ENCODE assay signal across 22 cellular contexts in the genomic region with DNA sequence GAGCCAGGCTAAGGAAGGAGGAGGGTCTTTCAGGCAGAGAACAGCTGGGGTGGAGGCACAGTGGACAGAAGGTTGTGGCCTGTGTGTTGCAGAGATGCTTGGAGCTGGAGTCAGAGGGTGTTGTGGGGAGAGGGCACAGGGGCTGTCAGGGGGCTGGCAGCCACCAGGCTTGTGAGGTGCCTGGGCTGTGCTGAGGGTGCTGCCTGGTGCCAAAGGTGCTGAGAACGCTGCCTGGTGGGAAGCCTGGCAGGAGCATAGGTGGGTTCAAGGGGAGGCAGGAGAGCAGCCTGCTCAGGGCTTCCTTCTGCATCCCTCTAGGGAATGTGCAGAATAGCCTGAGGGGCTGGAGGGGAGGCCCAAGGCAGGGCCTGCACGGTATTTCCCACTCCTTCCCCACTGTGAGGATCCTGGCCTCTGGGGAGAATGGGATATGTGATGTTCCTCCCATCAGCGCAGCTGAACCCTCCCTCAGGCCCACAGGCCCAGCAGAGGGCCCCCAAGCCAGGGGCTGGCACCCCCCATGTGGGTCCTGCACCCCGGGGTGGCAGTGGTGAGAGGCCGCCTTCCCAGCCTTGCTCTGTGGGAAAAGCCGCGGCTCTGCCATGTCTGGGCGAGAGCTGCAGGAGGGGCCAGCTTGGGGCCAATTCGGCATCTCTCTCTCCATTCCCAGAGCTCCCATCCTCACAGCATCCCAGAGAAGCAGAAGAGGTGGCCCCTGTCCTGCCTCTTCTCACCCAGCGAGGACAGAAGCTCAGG.
"Had no signal": no experiment of that assay in that cellular context is flagged by ENCODE, and none has a peak within 500 bp of the region (broad histone marks: within the 10 kb centered on the region; RNA-seq: fewer than 3 reads in every experiment).

No MANE protein-coding gene starts in this region.

- ATAC-seq: effector memory CD8-positive, alpha-beta T cell; left cardiac atrium; natural killer cell; stimulated activated memory B cell treated with anti-CD40 and anti-IgM and Interleukin-4, amounts not matched to agents 10 μg/mL and 1 μg/mL and 100 μg/mL, for 72 hours; T-helper 17 cell had no signal

- H3K9me3 Mint-ChIP-seq: activated CD4-positive, alpha-beta memory T cell treated with anti-CD3 and anti-CD28 coated beads, Interleukin-2, amount 10 ng/mL, durations not matched to agents 7 days and 5 days; activated naive CD8-positive, alpha-beta T cell treated with anti-CD3 and anti-CD28 coated beads for 36 hours; activated T-cell treated with anti-CD3 and anti-CD28 coated beads, Interleukin-2, amount 50 U/mL, for 24 hours; activated T-helper 2 cell treated with anti-CD3 and anti-CD28 coated beads, Interferon-gamma antibody, Interleukin-2, Interleukin-4, amounts not matched to agents 10 μg/mL and 5 μg/mL and 100 μg/mL, durations not matched to agents 14 hours and 24 hours and 36 hours; effector memory CD8-positive, alpha-beta T cell; natural killer cell; stimulated activated memory B cell treated with anti-CD40 and anti-IgM and Interleukin-4, amounts not matched to agents 10 μg/mL and 1 μg/mL and 100 μg/mL, for 72 hours had no signal

- H3K36me3 ChIP-seq: colonic mucosa, esophagus muscularis mucosa, right lobe of liver, upper lobe of left lung had no signal

- H3K27ac ChIP-seq: colonic mucosa, esophagus muscularis mucosa, parathyroid adenoma, right lobe of liver, upper lobe of left lung had no signal

- H3K4me3 Mint-ChIP-seq: activated CD4-positive, alpha-beta memory T cell treated with anti-CD3 and anti-CD28 coated beads, Interleukin-2, amount 10 ng/mL, durations not matched to agents 7 days and 5 days; activated naive CD8-positive, alpha-beta T cell treated with anti-CD3 and anti-CD28 coated beads for 36 hours; activated T-cell treated with anti-CD3 and anti-CD28 coated beads, Interleukin-2, amount 50 U/mL, for 24 hours; effector memory CD8-positive, alpha-beta T cell; natural killer cell; stimulated activated memory B cell treated with anti-CD40 and anti-IgM and Interleukin-4, amounts not matched to agents 10 μg/mL and 1 μg/mL and 100 μg/mL, for 72 hours; T-helper 17 cell had no signal

- H2AFZ ChIP-seq: parathyroid adenoma had no signal

- H3K4me1 Mint-ChIP-seq: activated CD4-positive, alpha-beta memory T cell treated with anti-CD3 and anti-CD28 coated beads, Interleukin-2, amount 10 ng/mL, durations not matched to agents 7 days and 5 days; activated naive CD8-positive, alpha-beta T cell treated with anti-CD3 and anti-CD28 coated beads for 36 hours; natural killer cell; stimulated activated memory B cell treated with anti-CD40 and anti-IgM and Interleukin-4, amounts not matched to agents 10 μg/mL and 1 μg/mL and 100 μg/mL, for 72 hours had no signal

- H3K27me3 Mint-ChIP-seq: activated CD4-positive, alpha-beta memory T cell treated with anti-CD3 and anti-CD28 coated beads, Interleukin-2, amount 10 ng/mL, durations not matched to agents 7 days and 5 days; activated T-cell treated with anti-CD3 and anti-CD28 coated beads, Interleukin-2, amount 50 U/mL, for 24 hours had no signal

- H3K36me3 Mint-ChIP-seq: activated naive CD8-positive, alpha-beta T cell treated with anti-CD3 and anti-CD28 coated beads for 36 hours; natural killer cell; stimulated activated memory B cell treated with anti-CD40 and anti-IgM and Interleukin-4, amounts not matched to agents 10 μg/mL and 1 μg/mL and 100 μg/mL, for 72 hours had no signal

- H3K9me3 ChIP-seq: colonic mucosa, esophagus muscularis mucosa, right lobe of liver, upper lobe of left lung had no signal

- H3K27ac Mint-ChIP-seq: activated CD4-positive, alpha-beta memory T cell treated with anti-CD3 and anti-CD28 coated beads, Interleukin-2, amount 10 ng/mL, durations not matched to agents 7 days and 5 days; activated naive CD8-positive, alpha-beta T cell treated with anti-CD3 and anti-CD28 coated beads for 36 hours; activated T-cell treated with anti-CD3 and anti-CD28 coated beads, Interleukin-2, amount 50 U/mL, for 24 hours; activated T-helper 2 cell treated with anti-CD3 and anti-CD28 coated beads, Interferon-gamma antibody, Interleukin-2, Interleukin-4, amounts not matched to agents 10 μg/mL and 5 μg/mL and 100 μg/mL, durations not matched to agents 14 hours and 24 hours and 36 hours; effector memory CD8-positive, alpha-beta T cell; natural killer cell; stimulated activated memory B cell treated with anti-CD40 and anti-IgM and Interleukin-4, amounts not matched to agents 10 μg/mL and 1 μg/mL and 100 μg/mL, for 72 hours had no signal

- H3K27me3 ChIP-seq: colonic mucosa, right lobe of liver, upper lobe of left lung had no signal

- H3K4me3 ChIP-seq: colonic mucosa, dorsolateral prefrontal cortex, esophagus muscularis mucosa, right lobe of liver, upper lobe of left lung had no signal

- H3K4me1 ChIP-seq: colonic mucosa, esophagus muscularis mucosa, parathyroid adenoma, right lobe of liver, upper lobe of left lung had no signal

- H3K79me2 ChIP-seq: parathyroid adenoma had no signal

- DNase-seq: activated CD4-positive, alpha-beta memory T cell treated with anti-CD3 and anti-CD28 coated beads, Interleukin-2, amount 10 ng/mL, durations not matched to agents 7 days and 5 days; activated CD4-positive, alpha-beta T cell treated with anti-CD3 and anti-CD28 coated beads for 4 hours; activated CD4-positive, CD25-positive, alpha-beta regulatory T cell; activated naive CD4-positive, alpha-beta T cell treated with Interleukin-2 at 50 U/mL for 16 hours; activated naive CD8-positive, alpha-beta T cell treated with anti-CD3 and anti-CD28 coated beads for 36 hours; activated T-cell treated with anti-CD3 and anti-CD28 coated beads, Interleukin-2, amount 50 U/mL, for 24 hours; colonic mucosa; effector memory CD8-positive, alpha-beta T cell; islet precursor cell; left cardiac atrium; midbrain; natural killer cell; right lobe of liver; small intestine; stimulated activated CD4-positive, alpha-beta T cell treated with anti-CD3 and anti-CD28 coated beads, Interleukin-2, amount 100 ng/mL, for 24 hours; T-helper 17 cell; upper lobe of left lung had no signal
